In the genomic region with DNA sequence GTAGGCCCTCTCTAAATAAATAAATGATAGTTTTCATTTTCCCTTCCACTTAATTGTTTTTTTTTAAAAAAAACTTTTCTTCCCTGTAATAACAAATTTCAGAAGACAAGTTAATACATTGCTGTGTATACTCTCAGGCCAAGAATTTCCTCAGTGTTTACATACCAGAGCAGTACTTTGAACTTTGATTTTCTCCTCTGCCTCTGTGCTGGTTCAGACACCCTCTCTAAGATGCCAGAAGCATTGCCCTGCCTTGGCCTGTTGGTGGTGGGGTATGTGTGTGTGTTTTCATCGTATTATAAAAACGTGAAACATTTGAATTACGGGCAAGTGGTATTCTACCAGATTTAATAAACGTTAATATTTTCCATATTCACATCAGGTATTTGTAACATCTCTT, we compare ENCODE assay signal across 9 cellular contexts.
A peak's percentile ranks its signal among the peaks of the same experiment; 100 is the strongest.
DNase-seq lines count a peak whose midpoint lies in the region; ATAC-seq and TF ChIP-seq lines count a peak whose summit lies in the region.
"Had no signal": no experiment of that assay in that cellular context is flagged by ENCODE, and none has a peak within 500 bp of the region (broad histone marks: within the 10 kb centered on the region; RNA-seq: fewer than 3 reads in every experiment).

No MANE protein-coding gene starts in this region.

- H3K9ac ChIP-seq in SK-N-MC (ENCODE audit: insufficient read length): no peak overlapping the region

- ATAC-seq in GM21360 (IDR thresholded peaks at IDR 0.05; ENCODE audit: unreplicated experiment) (no peak), HG02970 (IDR thresholded peaks at IDR 0.05; ENCODE audit: low FRiP score, unreplicated experiment) (no peak), HG02870 (IDR thresholded peaks at IDR 0.05; ENCODE audit: unreplicated experiment) (no peak)

- no peaks in the 10 kb centered on the region for H3K27me3 ChIP-seq in SJCRH30

- H3K9me3 ChIP-seq in SK-N-MC (ENCODE audit: low read depth, low read length): no peaks in the 10 kb centered on the region
- H3K9me3 ChIP-seq in SJCRH30 (replicated peaks): no peaks in the 10 kb centered on the region

- H3K27ac ChIP-seq in SK-N-MC: peak overlapping the region; percentile 52
- H3K27ac ChIP-seq in SJCRH30: no peak overlapping the region

- H3K4me3 ChIP-seq in SK-N-MC: no peak overlapping the region
- H3K4me3 ChIP-seq in fibroblast of pulmonary artery (replicated peaks; ENCODE audit: low read depth, low read length): no peak overlapping the region
- H3K4me3 ChIP-seq in SJCRH30: no peak overlapping the region

- no peak for TF ChIP-seq CTCF in fibroblast of pulmonary artery (IDR thresholded peaks at IDR 0.05; ENCODE audit: low read length, missing control alignments)

- H3K4me1 ChIP-seq in SJCRH30: peaks cover 12% of the 10 kb centered on the region

- no peaks in the 10 kb centered on the region for H3K36me3 ChIP-seq in SK-N-MC (ENCODE audit: insufficient read depth, low read length)
- no peaks in the 10 kb centered on the region for H3K36me3 ChIP-seq in SJCRH30

- peak; percentile 66 for DNase-seq in Caki2 (ENCODE audit: low read depth)
- no peak for DNase-seq in SK-N-MC (ENCODE audit: low read depth, low spot score)
- peak; percentile 51 for DNase-seq in fibroblast of pulmonary artery (ENCODE audit: low read depth)
- DNase-seq in renal cortical epithelial cell (ENCODE audit: low read depth): peak; percentile 81
- no peak for DNase-seq in SJCRH30
- DNase-seq: activated effector memory CD4-positive, alpha-beta T cell treated with anti-CD3 and anti-CD28 coated beads, Interleukin-2, amount 50 U/mL, for 16 hours had no signal

- in situ Hi-C loops in Caki2 (cut with HindIII; ENCODE audit: low pct_unique_long_range_greater_than_20kb, low sequenced_read_pairs): no loop called here

Comparison
In these comparisons a context has a peak if more than half of its experiments do, and no peak if none do; other contexts are left out.
1. DNase-seq: peak in Caki2 (single experiment), fibroblast of pulmonary artery (single experiment) and renal cortical epithelial cell (single experiment); none in SK-N-MC (single experiment) and SJCRH30 (0 of 2).